Comparison of ENCODE assay signal across 8 cellular contexts in genomic region chr5:132557425-132557805, GRCh38. TPM values are rescaled to one million over a fixed set of nuclear protein-coding genes. Genes with fewer than 3 reads are reported as not detected.
DNase-seq lines count a peak whose midpoint lies in the region; ATAC-seq and TF ChIP-seq lines count a peak whose summit lies in the region.

No MANE protein-coding gene starts in this region.

- H3K27ac Mint-ChIP-seq in endothelial cell (ENCODE audit: unreplicated experiment), result peak overlapping the region; percentile 93

- TF ChIP-seq CTCF in endothelial cell (IDR thresholded peaks at IDR 0.05; ENCODE audit: unreplicated experiment) (no peak), thoracic aorta (IDR thresholded peaks at IDR 0.05) (no peak)

- H3K4me3 Mint-ChIP-seq in endothelial cell (ENCODE audit: unreplicated experiment), result peak overlapping the region; percentile 96

- H3K36me3 Mint-ChIP-seq in endothelial cell (ENCODE audit: low read depth, unreplicated experiment), result no peaks in the 10 kb centered on the region

- H3K27ac ChIP-seq in thoracic aorta, result peak overlapping the region; percentile 76 to 81

- peak overlapping the region; percentile 84 for H3K9ac ChIP-seq in mucosa of stomach (ENCODE audit: low read length)

- H3K9me3 ChIP-seq in mucosa of stomach (ENCODE audit: control insufficient read depth, low read length), result no peaks in the 10 kb centered on the region
- no peaks in the 10 kb centered on the region for H3K9me3 ChIP-seq in thoracic aorta

- H3K4me1 ChIP-seq in mucosa of stomach (ENCODE audit: control insufficient read depth, insufficient read depth, low read length) (no peaks in the 10 kb centered on the region), thoracic aorta (ENCODE audit: control insufficient read depth in 1 of 2, low read depth in 2 of 2) (peaks cover 12 to 14% of the 10 kb centered on the region in 2 donors)

- no peaks in the 10 kb centered on the region for H3K9me3 Mint-ChIP-seq in endothelial cell (ENCODE audit: unreplicated experiment)

- DNase-seq in DMS53 treated with DMSO at 0.1 percent for 48 hours (lab: John Stamatoyannopoulos, UW; ENCODE audit: unreplicated experiment), result peak; percentile 31
- DNase-seq in KG1 (lab: John Stamatoyannopoulos, UW), result peak; percentile 0
- DNase-seq in activated CD4-positive, CD25-positive, alpha-beta regulatory T cell treated with anti-CD3 and anti-CD28 coated beads, Interleukin-2, amount 50 U/mL, for 72 hours, result peak; percentile 45
- DNase-seq in endothelial cell (ENCODE audit: low spot score), result peak; percentile 10
- no peak for DNase-seq in thoracic aorta (ENCODE audit: low spot score)

- no peaks in the 10 kb centered on the region for H3K27me3 ChIP-seq in mucosa of stomach (ENCODE audit: control insufficient read depth, insufficient read depth, low read length)
- H3K27me3 ChIP-seq in thoracic aorta (replicated peaks; ENCODE audit: insufficient read depth), result no peaks in the 10 kb centered on the region

- H3K4me1 Mint-ChIP-seq in endothelial cell (ENCODE audit: unreplicated experiment), result peaks cover 15% of the 10 kb centered on the region

- H3K4me3 ChIP-seq in mucosa of stomach (ENCODE audit: low read length) (peak overlapping the region; percentile 53), thoracic aorta (peak overlapping the region; percentile 86)

- H3K36me3 ChIP-seq in mucosa of stomach (ENCODE audit: control insufficient read depth, insufficient read depth, low read length) (peaks cover 5% of the 10 kb centered on the region), thoracic aorta (no peaks in the 10 kb centered on the region)

- ATAC-seq in GM21381 (IDR thresholded peaks at IDR 0.05; ENCODE audit: unreplicated experiment) (peak; percentile 29), thoracic aorta (ENCODE audit: insufficient number of reproducible peaks, low FRiP score, low read depth) (no peak), HG03520 (IDR thresholded peaks at IDR 0.05; ENCODE audit: unreplicated experiment) (no peak)

- no peaks in the 10 kb centered on the region for H3K27me3 Mint-ChIP-seq in endothelial cell (ENCODE audit: unreplicated experiment)

RNA-seq across cellular contexts. Expression of gene RAD50, which starts 0.6 kb away (rescaled TPM):
- total RNA-seq in endothelial cell (ENCODE audit: unreplicated experiment), result 20.0 TPM
- total RNA-seq in thoracic aorta, result 10 to 100 TPM; 28.4 to 32.7 TPM

RNA-seq across cellular contexts. Expression of gene IL5, which starts 14.1 kb away (rescaled TPM):
- total RNA-seq in endothelial cell (ENCODE audit: unreplicated experiment) (not detected), thoracic aorta (not detected)
